28 cellular contexts compared by ENCODE assay signal in genomic region chr1:15654091-15654690, GRCh38.
"Had no signal": no experiment of that assay in that cellular context is flagged by ENCODE, and none has a peak within 500 bp of the region (broad histone marks: within the 10 kb centered on the region; RNA-seq: fewer than 3 reads in every experiment).

No MANE protein-coding gene starts in this region.

- H3K9me3 ChIP-seq: left lung, lower lobe of right lung, pancreas, prostate gland, right atrium auricular region, tibial nerve, uterus had no signal

- H3K27me3 ChIP-seq: left lung, pancreas, right atrium auricular region, tibial nerve, uterus had no signal

- H3K9me3 Mint-ChIP-seq: immature natural killer cell; mesothelial cell of epicardium; naive thymus-derived CD4-positive, alpha-beta T cell; natural killer cell treated with Interleukin-12 subunit alpha and Interleukin-12 subunit beta and Interleukin-15 and Interleukin-18, amount 100 ng/mL, for 72 hours; stimulated activated memory B cell treated with anti-CD40 and anti-IgM and Interleukin-4, amounts not matched to agents 10 μg/mL and 1 μg/mL and 100 μg/mL, for 72 hours; stimulated activated naive CD8-positive, alpha-beta T cell treated with anti-CD3 and anti-CD28 coated beads, Interleukin-15, amount 100 ng/mL, for 72 hours; type B pancreatic cell had no signal

- H3K36me3 ChIP-seq: prostate gland, uterus had no signal

- H3K4me1 ChIP-seq: pancreas, prostate gland, tibial nerve, uterus had no signal

- DNase-seq: hypothalamus; immature natural killer cell; kidney; left colon; left lung; lower lobe of right lung; mesendoderm; naive thymus-derived CD4-positive, alpha-beta T cell; nucleus accumbens; pancreas; posterior cingulate gyrus; stimulated activated CD4-positive, alpha-beta T cell treated with anti-CD3 and anti-CD28 coated beads, Interleukin-1b, Interleukin-23, amount 100 ng/mL, for 48 hours; stimulated activated CD4-positive, alpha-beta T cell treated with anti-CD3 and anti-CD28 coated beads, Interleukin-2, amount 100 ng/mL, for 48 hours; stimulated activated CD4-positive, alpha-beta T cell treated with anti-CD3 and anti-CD28 coated beads, Interleukin-4, amount 100 ng/mL, for 4 hours; stimulated activated CD8-positive, alpha-beta memory T cell treated with anti-CD3 and anti-CD28 coated beads, Interleukin-4, amount 100 ng/mL, for 48 hours; stimulated activated naive CD4-positive, alpha-beta T cell treated with Interleukin-2 at 50 U/mL for 16 hours; stimulated activated naive CD8-positive, alpha-beta T cell treated with anti-CD3 and anti-CD28 coated beads, Interleukin-15, amount 100 ng/mL, for 72 hours; substantia nigra; uterus had no signal

- H3K4me2 ChIP-seq: smooth muscle cell had no signal

- H3K4me3 ChIP-seq: left lung, lower lobe of right lung, pancreas, prostate gland, right atrium auricular region, smooth muscle cell, tibial nerve, uterus had no signal

- H3K27ac Mint-ChIP-seq: mesothelial cell of epicardium; natural killer cell treated with Interleukin-12 subunit alpha and Interleukin-12 subunit beta and Interleukin-15 and Interleukin-18, amount 100 ng/mL, for 72 hours; stimulated activated memory B cell treated with anti-CD40 and anti-IgM and Interleukin-4, amounts not matched to agents 10 μg/mL and 1 μg/mL and 100 μg/mL, for 72 hours; stimulated activated naive CD8-positive, alpha-beta T cell treated with anti-CD3 and anti-CD28 coated beads, Interleukin-15, amount 100 ng/mL, for 72 hours; type B pancreatic cell had no signal

- ATAC-seq: left colon; left lung; lower lobe of right lung; naive thymus-derived CD4-positive, alpha-beta T cell; natural killer cell treated with Interleukin-12 subunit alpha and Interleukin-12 subunit beta and Interleukin-15 and Interleukin-18, amount 100 ng/mL, for 72 hours; pancreas; sciatic nerve; stimulated activated memory B cell treated with anti-CD40 and anti-IgM and Interleukin-4, amounts not matched to agents 10 μg/mL and 1 μg/mL and 100 μg/mL, for 72 hours; stimulated activated naive CD8-positive, alpha-beta T cell treated with anti-CD3 and anti-CD28 coated beads, Interleukin-15, amount 100 ng/mL, for 72 hours had no signal

- H3K27me3 Mint-ChIP-seq: naive thymus-derived CD4-positive, alpha-beta T cell; natural killer cell treated with Interleukin-12 subunit alpha and Interleukin-12 subunit beta and Interleukin-15 and Interleukin-18, amount 100 ng/mL, for 72 hours; stimulated activated memory B cell treated with anti-CD40 and anti-IgM and Interleukin-4, amounts not matched to agents 10 μg/mL and 1 μg/mL and 100 μg/mL, for 72 hours; stimulated activated naive CD8-positive, alpha-beta T cell treated with anti-CD3 and anti-CD28 coated beads, Interleukin-15, amount 100 ng/mL, for 72 hours; type B pancreatic cell had no signal

- H3K4me1 Mint-ChIP-seq: immature natural killer cell; mesothelial cell of epicardium; stimulated activated memory B cell treated with anti-CD40 and anti-IgM and Interleukin-4, amounts not matched to agents 10 μg/mL and 1 μg/mL and 100 μg/mL, for 72 hours; stimulated activated naive CD8-positive, alpha-beta T cell treated with anti-CD3 and anti-CD28 coated beads, Interleukin-15, amount 100 ng/mL, for 72 hours had no signal

- H3K4me3 Mint-ChIP-seq: immature natural killer cell; mesothelial cell of epicardium; naive thymus-derived CD4-positive, alpha-beta T cell; natural killer cell treated with Interleukin-12 subunit alpha and Interleukin-12 subunit beta and Interleukin-15 and Interleukin-18, amount 100 ng/mL, for 72 hours; stimulated activated memory B cell treated with anti-CD40 and anti-IgM and Interleukin-4, amounts not matched to agents 10 μg/mL and 1 μg/mL and 100 μg/mL, for 72 hours; stimulated activated naive CD8-positive, alpha-beta T cell treated with anti-CD3 and anti-CD28 coated beads, Interleukin-15, amount 100 ng/mL, for 72 hours; type B pancreatic cell had no signal

- H3K27ac ChIP-seq: left lung, lower lobe of right lung, pancreas, prostate gland, right atrium auricular region, tibial nerve, uterus had no signal
